10 cellular contexts compared by ENCODE assay signal in genomic region chr18:12309683-12310198, GRCh38. TPM values are rescaled to one million over a fixed set of nuclear protein-coding genes. Genes with fewer than 3 reads are reported as not detected.
DNase-seq lines count a peak whose midpoint lies in the region; ATAC-seq, FAIRE-seq and TF ChIP-seq lines count a peak whose summit lies in the region.
"Had no signal": no experiment of that assay in that cellular context is flagged by ENCODE, and none has a peak within 500 bp of the region (broad histone marks: within the 10 kb centered on the region; RNA-seq: fewer than 3 reads in every experiment).

No MANE protein-coding gene starts in this region.

- peaks cover 6% of the 10 kb centered on the region for H3K79me1 ChIP-seq in mesenchymal stem cell (replicated peaks; ENCODE audit: low read length, poor library complexity, severe bottlenecking)

- H3K4me2 ChIP-seq in mesenchymal stem cell (ENCODE audit: low read length, poor library complexity, severe bottlenecking) = peak overlapping the region; percentile 73

- H3K36me3 ChIP-seq in bronchial epithelial cell (ENCODE audit: control insufficient read depth, insufficient read depth, low read length) = peaks cover 17% of the 10 kb centered on the region
- peaks cover 11 to 51% of the 10 kb centered on the region in 2 experiments for H3K36me3 ChIP-seq in mesenchymal stem cell (ENCODE audit: control insufficient read depth in 1 of 2, insufficient read depth in 2 of 2, low read depth in 1 of 2, low read length in 2 of 2)
- H3K36me3 ChIP-seq in vagina = peaks cover 0 to 25% of the 10 kb centered on the region in 2 donors
- peaks cover 22% of the 10 kb centered on the region for H3K36me3 ChIP-seq in WERI-Rb-1

- CTCF ChIA-PET in activated CD4-positive, alpha-beta T cell treated with anti-CD3 and anti-CD28 coated beads, Interleukin-2, amount 10 ng/mL, durations not matched to agents 7 days and 5 days (lab: Charles Lee) = no interaction called here

- TF ChIP-seq CTCF in bronchial epithelial cell (IDR thresholded peaks at IDR 0.05; ENCODE audit: insufficient read depth, low read length, severe bottlenecking) (no peak), vagina (IDR thresholded peaks at IDR 0.05) (no peak), WERI-Rb-1 (IDR thresholded peaks at IDR 0.05; ENCODE audit: low read depth, low read length) (no peak)

- no peak for ATAC-seq in Right ventricle myocardium superior (ENCODE audit: poor library complexity)
- ATAC-seq: activated naive CD4-positive, alpha-beta T cell treated with anti-CD3 and anti-CD28 coated beads, Interleukin-2, amount 50 U/mL, for 72 hours had no signal

- no peak overlapping the region for H2AFZ ChIP-seq in mesenchymal stem cell (ENCODE audit: low read depth, low read length)

- H3K9me3 Mint-ChIP-seq in activated CD4-positive, alpha-beta T cell treated with anti-CD3 and anti-CD28 coated beads, Interleukin-2, amount 10 ng/mL, durations not matched to agents 7 days and 5 days = peaks cover 12% of the 10 kb centered on the region

- no peak overlapping the region for H3K14ac ChIP-seq in mesenchymal stem cell (ENCODE audit: low read length in 2 of 2)

- H3K4me3 Mint-ChIP-seq in activated CD4-positive, alpha-beta T cell treated with anti-CD3 and anti-CD28 coated beads, Interleukin-2, amount 10 ng/mL, durations not matched to agents 7 days and 5 days = no peak overlapping the region

- H3K4ac ChIP-seq in mesenchymal stem cell (ENCODE audit: low read depth in 1 of 2, low read length in 2 of 2) = no peak overlapping the region

- H3K18ac ChIP-seq in mesenchymal stem cell (ENCODE audit: low read depth in 1 of 2, low read length in 2 of 2) = no peak overlapping the region

- intact Hi-C loops in cardiac septum (cut with DNase I) (loop anchor here (5.0 to 10.0 kb wide), 2 partner anchors 37 to 635 kb away; partner anchors contain the start of gene SEH1L), Right ventricle myocardium superior (cut with DNase I) (loop anchor here (10.0 kb wide), 1 partner anchor 65 kb away; the partner anchor contains the start of gene AFG3L2), vagina (cut with DNase I) (loop anchor here (5.0 kb wide), 1 partner anchor 348 kb away; the partner anchor contains the start of gene SPIRE1)

- DNase-seq in cardiac septum (ENCODE audit: low spot score) (peak; percentile 70), Right ventricle myocardium superior (no peak), bronchial epithelial cell (ENCODE audit: low read depth) (peak; percentile 88), mesenchymal stem cell (peak; percentile 48), vagina (ENCODE audit: extremely low spot score in 2 of 2) (peak in 1 of 2 donors; percentile 81), NCI-H1930 (lab: John Stamatoyannopoulos, UW) (no peak), WERI-Rb-1 (no peak)
- no peak for DNase-seq in activated CD4-positive, alpha-beta T cell treated with anti-CD3 and anti-CD28 coated beads, Interleukin-2, amount 10 ng/mL, durations not matched to agents 7 days and 5 days
- DNase-seq: NCI-H526 treated with DMSO at 0.1 percent for 48 hours had no signal

- H2BK12ac ChIP-seq in mesenchymal stem cell (ENCODE audit: low read length in 2 of 2) = no peak overlapping the region

- POLR2A ChIA-PET in activated CD4-positive, alpha-beta T cell treated with anti-CD3 and anti-CD28 coated beads, Interleukin-2, amount 10 ng/mL, durations not matched to agents 7 days and 5 days (lab: Charles Lee) = no interaction called here

- H4K91ac ChIP-seq in mesenchymal stem cell (ENCODE audit: low read length) = no peak overlapping the region

- peak overlapping the region; percentile 93 for H3K9ac ChIP-seq in mesenchymal stem cell (ENCODE audit: low read length)

- H3K27ac ChIP-seq in mesenchymal stem cell (ENCODE audit: low read length, poor library complexity, severe bottlenecking) (peak overlapping the region; percentile 80), vagina (peak overlapping the region; percentile 96), WERI-Rb-1 (no peak overlapping the region)

- H3K9me3 ChIP-seq in mesenchymal stem cell (ENCODE audit: control insufficient read depth, low read length) = peaks cover 11% of the 10 kb centered on the region
- H3K9me3 ChIP-seq in vagina = peaks cover 6% of the 10 kb centered on the region
- H3K9me3 ChIP-seq in WERI-Rb-1 (ENCODE audit: severe bottlenecking) = peaks cover 8% of the 10 kb centered on the region

- no peak overlapping the region for H2BK15ac ChIP-seq in mesenchymal stem cell (ENCODE audit: low read depth, poor library complexity, severe bottlenecking)

- H4K8ac ChIP-seq in mesenchymal stem cell (ENCODE audit: low read length) = no peak overlapping the region

- peaks cover 14% of the 10 kb centered on the region for H3K4me1 Mint-ChIP-seq in activated CD4-positive, alpha-beta T cell treated with anti-CD3 and anti-CD28 coated beads, Interleukin-2, amount 10 ng/mL, durations not matched to agents 7 days and 5 days

- peaks cover 52% of the 10 kb centered on the region for H3K27me3 Mint-ChIP-seq in activated CD4-positive, alpha-beta T cell treated with anti-CD3 and anti-CD28 coated beads, Interleukin-2, amount 10 ng/mL, durations not matched to agents 7 days and 5 days

- H3K4me1 ChIP-seq in mesenchymal stem cell (ENCODE audit: control insufficient read depth, insufficient read depth, low read depth, low read length) = peaks cover 14% of the 10 kb centered on the region
- H3K4me1 ChIP-seq in vagina = peaks cover 50% of the 10 kb centered on the region

- no peak for TF ChIP-seq POLR2A in vagina (IDR thresholded peaks at IDR 0.05)

- H3K36me3 Mint-ChIP-seq in activated CD4-positive, alpha-beta T cell treated with anti-CD3 and anti-CD28 coated beads, Interleukin-2, amount 10 ng/mL, durations not matched to agents 7 days and 5 days (ENCODE audit: low read depth) = peaks cover 7% of the 10 kb centered on the region

- no peak for FAIRE-seq in bronchial epithelial cell (lab: Jason Lieb, UNC)

- H3K4me3 ChIP-seq in bronchial epithelial cell (ENCODE audit: low read depth, low read length) (peak overlapping the region; percentile 84), mesenchymal stem cell (ENCODE audit: insufficient read depth in 1 of 2, low read depth in 1 of 2, low read length in 2 of 2) (peak overlapping the region in 1 of 2 experiments; percentile 82), vagina (peak overlapping the region; percentile 67 to 79), WERI-Rb-1 (ENCODE audit: low read depth, low read length) (no peak overlapping the region)

- no peak overlapping the region for H2BK120ac ChIP-seq in mesenchymal stem cell (ENCODE audit: low read depth, low read length)

- no peak overlapping the region for H3K23ac ChIP-seq in mesenchymal stem cell (ENCODE audit: low read length in 2 of 2)

- no peak overlapping the region for H2AK5ac ChIP-seq in mesenchymal stem cell (ENCODE audit: low read length, severe bottlenecking)

- WGBS in mesenchymal stem cell = 72% methylated on average over 6 of the region's 7 CpGs

- no peak overlapping the region for H2BK5ac ChIP-seq in mesenchymal stem cell (ENCODE audit: low read depth, low read length, poor library complexity, severe bottlenecking)

- no peaks in the 10 kb centered on the region for H3K27me3 ChIP-seq in bronchial epithelial cell (ENCODE audit: control insufficient read depth, insufficient read depth, low read length)
- no peaks in the 10 kb centered on the region for H3K27me3 ChIP-seq in mesenchymal stem cell (ENCODE audit: control insufficient read depth in 1 of 2, insufficient read depth in 1 of 2, low read length in 2 of 2)
- no peaks in the 10 kb centered on the region for H3K27me3 ChIP-seq in vagina
- H3K27me3 ChIP-seq in WERI-Rb-1 (ENCODE audit: insufficient read depth, low read depth, severe bottlenecking) = no peaks in the 10 kb centered on the region

- no peak overlapping the region for H3K27ac Mint-ChIP-seq in activated CD4-positive, alpha-beta T cell treated with anti-CD3 and anti-CD28 coated beads, Interleukin-2, amount 10 ng/mL, durations not matched to agents 7 days and 5 days
- H3K27ac Mint-ChIP-seq: activated naive CD4-positive, alpha-beta T cell treated with anti-CD3 and anti-CD28 coated beads, Interleukin-2, amount 50 U/mL, for 72 hours had no signal

RNA-seq across cellular contexts. Expression of gene TUBB6, which starts 1.7 kb away (rescaled TPM):
- total RNA-seq in cardiac septum = 155 TPM
- total RNA-seq in Right ventricle myocardium superior = 94.6 TPM
- 468 and 922 TPM in 2 replicates for total RNA-seq in bronchial epithelial cell
- 234 TPM for polyA plus RNA-seq in mesenchymal stem cell (2013, experiment 1 of 2)
- polyA plus RNA-seq in mesenchymal stem cell (2013, experiment 2 of 2) = 237 TPM
- 450 TPM for total RNA-seq in vagina
- total RNA-seq in activated CD4-positive, alpha-beta T cell treated with anti-CD3 and anti-CD28 coated beads, Interleukin-2, amount 10 ng/mL, durations not matched to agents 7 days and 5 days = 1 to 10 TPM in 1 of 2 experiments, under 1 TPM in 1; 0.69 to 1.2 TPM

RNA-seq across cellular contexts. Expression of gene CIDEA, which starts 55.6 kb away (rescaled TPM):
- total RNA-seq in cardiac septum (0.40 TPM), Right ventricle myocardium superior (0.91 TPM), bronchial epithelial cell (0.53 TPM in 1 of 2 replicates, not detected in the other), vagina (2.7 TPM)
- polyA plus RNA-seq in mesenchymal stem cell (2013, experiment 1 of 2) = not detected
- polyA plus RNA-seq in mesenchymal stem cell (2013, experiment 2 of 2) = not detected
- total RNA-seq in activated CD4-positive, alpha-beta T cell treated with anti-CD3 and anti-CD28 coated beads, Interleukin-2, amount 10 ng/mL, durations not matched to agents 7 days and 5 days = not detected
- total RNA-seq: activated naive CD4-positive, alpha-beta T cell treated with anti-CD3 and anti-CD28 coated beads, Interleukin-2, amount 50 U/mL, for 72 hours had no signal

Comparison
In these comparisons a context has a peak if more than half of its experiments do, and no peak if none do; other contexts are left out.
1. DNase-seq: peak in cardiac septum (single experiment), bronchial epithelial cell (single experiment) and mesenchymal stem cell (single experiment); none in Right ventricle myocardium superior (single experiment), NCI-H1930 (0 of 2), activated CD4-positive, alpha-beta T cell treated with anti-CD3 and anti-CD28 coated beads, Interleukin-2, amount 10 ng/mL, durations not matched to agents 7 days and 5 days (single experiment) and WERI-Rb-1 (single experiment).
2. RNA of gene TUBB6, which starts 1.7 kb away (total RNA-seq): 468 to 922 TPM in bronchial epithelial cell, 450 TPM in vagina (single experiment), 155 TPM in cardiac septum (single experiment) and 94.6 TPM in Right ventricle myocardium superior (single experiment); 0.69 to 1.2 TPM in activated CD4-positive, alpha-beta T cell treated with anti-CD3 and anti-CD28 coated beads, Interleukin-2, amount 10 ng/mL, durations not matched to agents 7 days and 5 days; every median in the first group is over 10 times any median in the second.